ENCODE assay signal across 8 cellular contexts in the genomic region with DNA sequence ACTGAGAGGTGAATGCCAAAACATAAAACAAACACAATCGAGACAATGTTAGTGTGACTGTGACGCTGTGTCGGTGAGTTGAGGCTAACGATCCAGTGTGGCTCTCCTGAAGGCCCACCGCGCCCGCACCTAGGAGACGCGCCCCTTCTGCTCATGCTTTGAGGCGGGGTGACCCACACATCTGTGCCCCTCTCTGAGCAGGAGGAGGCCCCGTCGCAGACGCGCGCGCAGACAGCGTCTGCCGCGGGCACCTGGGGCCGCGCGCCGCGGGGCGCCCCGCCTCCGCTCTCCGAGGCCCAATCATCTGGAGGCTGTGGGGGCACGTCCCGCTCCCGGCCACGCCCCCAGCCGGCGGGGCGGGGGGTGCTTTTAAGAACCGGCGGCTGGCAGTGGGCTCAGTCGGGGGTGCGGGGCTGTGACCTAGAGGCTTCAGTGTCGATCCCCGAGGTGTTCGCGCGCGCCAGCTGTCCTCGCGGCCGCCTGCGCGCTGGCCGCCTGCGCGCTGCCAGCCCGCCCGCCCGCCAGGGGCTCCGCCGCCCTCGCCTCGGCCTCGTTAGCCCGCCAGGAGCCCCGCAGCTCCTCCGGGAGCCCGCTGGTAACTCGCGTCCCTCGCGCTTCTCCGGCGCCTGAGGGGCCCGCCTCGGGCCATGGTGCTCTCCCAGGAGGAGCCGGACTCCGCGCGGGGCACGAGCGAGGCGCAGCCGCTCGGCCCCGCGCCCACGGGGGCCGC. TPM values are rescaled to one million over a fixed set of nuclear protein-coding genes. Genes with fewer than 3 reads are reported as not detected.
DNase-seq lines count a peak whose midpoint lies in the region; ATAC-seq and TF ChIP-seq lines count a peak whose summit lies in the region.

A gene with protein sequence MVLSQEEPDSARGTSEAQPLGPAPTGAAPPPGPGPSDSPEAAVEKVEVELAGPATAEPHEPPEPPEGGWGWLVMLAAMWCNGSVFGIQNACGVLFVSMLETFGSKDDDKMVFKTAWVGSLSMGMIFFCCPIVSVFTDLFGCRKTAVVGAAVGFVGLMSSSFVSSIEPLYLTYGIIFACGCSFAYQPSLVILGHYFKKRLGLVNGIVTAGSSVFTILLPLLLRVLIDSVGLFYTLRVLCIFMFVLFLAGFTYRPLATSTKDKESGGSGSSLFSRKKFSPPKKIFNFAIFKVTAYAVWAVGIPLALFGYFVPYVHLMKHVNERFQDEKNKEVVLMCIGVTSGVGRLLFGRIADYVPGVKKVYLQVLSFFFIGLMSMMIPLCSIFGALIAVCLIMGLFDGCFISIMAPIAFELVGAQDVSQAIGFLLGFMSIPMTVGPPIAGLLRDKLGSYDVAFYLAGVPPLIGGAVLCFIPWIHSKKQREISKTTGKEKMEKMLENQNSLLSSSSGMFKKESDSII (plus strand): TSS at position 398 of the 730 bp plus-strand sequence. CDS start 250 bp downstream, at position 648.

- H3K79me2 ChIP-seq in mammary epithelial cell (ENCODE audit: insufficient read depth, low read length): no peaks in the 10 kb centered on the region

- peak; percentile 51 to 82 for DNase-seq in NCI-H187 (lab: John Stamatoyannopoulos, UW)
- DNase-seq in NCI-H187 treated with DMSO at 0.1 percent for 48 hours (lab: John Stamatoyannopoulos, UW): no peak
- peak; percentile 83 to 86 for DNase-seq in NCI-H1930 (lab: John Stamatoyannopoulos, UW)
- peak; percentile 92 for DNase-seq in WERI-Rb-1
- DNase-seq in mammary epithelial cell: peak; percentile 21
- DNase-seq in kidney tubule cell (ENCODE audit: low spot score): peak; percentile 68
- DNase-seq in stimulated activated CD4-positive, alpha-beta T cell treated with anti-CD3 and anti-CD28 coated beads, Interleukin-1b, Interleukin-23, amount 100 ng/mL, for 48 hours: peak; percentile 75

- intact Hi-C loops in mammary epithelial cell (cut with micrococcal nuclease): no loop called here

- H3K36me3 ChIP-seq in WERI-Rb-1: no peaks in the 10 kb centered on the region
- H3K36me3 ChIP-seq in mammary epithelial cell (ENCODE audit: insufficient read depth, low read length): no peaks in the 10 kb centered on the region

- H3K9ac ChIP-seq in mammary epithelial cell (ENCODE audit: insufficient read depth, low read length): no peak within 1 kb of the TSS

- CTCF ChIA-PET in mammary epithelial cell (lab: Charles Lee; ENCODE audit: low non-redundant PET): no interaction called here

- H3K27ac ChIP-seq in WERI-Rb-1 (peak within 1 kb of the TSS; percentile 52), mammary epithelial cell (ENCODE audit: insufficient read depth, low read depth, low read length) (no peak within 1 kb of the TSS)

- peak within 1 kb of the TSS; percentile 95 for H3K4me2 ChIP-seq in mammary epithelial cell (ENCODE audit: insufficient read depth, low read depth, low read length)

- H3K27me3 ChIP-seq in WERI-Rb-1 (ENCODE audit: insufficient read depth, low read depth, severe bottlenecking) (no peaks in the 10 kb centered on the region), mammary epithelial cell (ENCODE audit: insufficient read depth, low read length) (peaks cover 21% of the 10 kb centered on the region)

- peaks cover 14% of the 10 kb centered on the region for H3K4me1 ChIP-seq in mammary epithelial cell (ENCODE audit: insufficient read depth, low read length)

- 0% methylated on average over 2 of the region's 86 CpGs for WGBS in mammary epithelial cell (ENCODE audit: low coverage, missing lambda C conversion rate)

- H3K4me3 ChIP-seq in WERI-Rb-1 (ENCODE audit: low read depth, low read length) (peak within 1 kb of the TSS; percentile 72), mammary epithelial cell (replicated peaks in 1 of 3; ENCODE audit: insufficient read depth in 1 of 3, low read depth in 2 of 3, low read length in 3 of 3) (peak within 1 kb of the TSS; percentile 37 to 59 (median 43))

- peak; percentile 70 for ATAC-seq in HG02943 (IDR thresholded peaks at IDR 0.05; ENCODE audit: low read depth, unreplicated experiment)

- H4K20me1 ChIP-seq in mammary epithelial cell (ENCODE audit: insufficient read depth, low read length): peaks cover 2% of the 10 kb centered on the region

- in situ Hi-C loops in mammary epithelial cell (cut with MboI; ENCODE audit: low sequenced_read_pairs in 2 of 2): no loop called here

- H2AFZ ChIP-seq in mammary epithelial cell (ENCODE audit: low read depth, low read length): peak within 1 kb of the TSS; percentile 88

- dilution Hi-C loops in mammary epithelial cell (cut with HindIII; ENCODE audit: low sequenced_read_pairs): no loop called here

- no peaks in the 10 kb centered on the region for H3K9me3 ChIP-seq in WERI-Rb-1 (ENCODE audit: severe bottlenecking)
- H3K9me3 ChIP-seq in mammary epithelial cell (replicated peaks; ENCODE audit: insufficient read depth, low read length): no peaks in the 10 kb centered on the region

- TF ChIP-seq CTCF in WERI-Rb-1 (IDR thresholded peaks at IDR 0.05; ENCODE audit: low read depth, low read length): no peak
- no peak for TF ChIP-seq CTCF in mammary epithelial cell (conservative IDR thresholded peaks at IDR 0.05 in 1 of 2, IDR thresholded peaks at IDR 0.05 in 1 of 2; ENCODE audit: extremely low read depth in 1 of 2, insufficient read depth in 1 of 2, low read depth in 1 of 2, low read length in 2 of 2)

- BruUV-seq in mammary epithelial cell (replicated peaks; lab: Mats Ljungman, UMichigan): no TSS peak

RNA-seq across cellular contexts. Expression of the gene that starts here (rescaled TPM):
- total RNA-seq in mammary epithelial cell: not detected
- 0.08 TPM for polyA plus RNA-seq in mammary epithelial cell
- not detected for polyA minus RNA-seq in mammary epithelial cell

Comparison
In these comparisons a context has a peak if more than half of its experiments do, and no peak if none do; other contexts are left out.
1. Peak in DNase-seq, H3K4me3 ChIP-seq and H3K4me2 ChIP-seq in mammary epithelial cell; RNA of the gene not detected or under 1 TPM.